ENCODE assay signal across 8 cellular contexts in genomic region chr2:181656450-181657261, GRCh38. TPM values are rescaled to one million over a fixed set of nuclear protein-coding genes. Genes with fewer than 3 reads are reported as not detected.
DNase-seq lines count a peak whose midpoint lies in the region; ATAC-seq, FAIRE-seq and TF ChIP-seq lines count a peak whose summit lies in the region.

TSS of gene CERKL (minus strand) at chr2:181657105. CDS start at chr2:181657006, 99 bp downstream.

- no peak within 1 kb of the TSS for H2BK12ac ChIP-seq in H9 (ENCODE audit: insufficient read length, low read depth, low read length)

- no peaks in the 10 kb centered on the region for H3K79me1 ChIP-seq in H9 (ENCODE audit: insufficient read depth, low read depth, low read length, poor library complexity, severe bottlenecking)

- intact Hi-C loops in pancreas (cut with DNase I): no loop called here

- H3T11ph ChIP-seq in H9 (ENCODE audit: low read length): no peak within 1 kb of the TSS

- no peak within 1 kb of the TSS for H2BK15ac ChIP-seq in H9 (ENCODE audit: low read depth, low read length)

- H2BK20ac ChIP-seq in H9 (ENCODE audit: low read depth, low read length, poor library complexity, severe bottlenecking): no peak within 1 kb of the TSS

- H3K14ac ChIP-seq in H9 (ENCODE audit: insufficient read depth, low read length): no peak within 1 kb of the TSS

- peak within 1 kb of the TSS; percentile 69 for H3K4me3 Mint-ChIP-seq in activated T-cell treated with anti-CD3 and anti-CD28 coated beads, Interleukin-2, amount 50 U/mL, for 4 hours
- peak within 1 kb of the TSS; percentile 71 to 90 for H3K4me3 Mint-ChIP-seq in H9
- peak within 1 kb of the TSS; percentile 86 for H3K4me3 Mint-ChIP-seq in glutamatergic neuron (ENCODE audit: unreplicated experiment)

- peak; percentile 39; the same call in 1 of the 3 replicates for TF ChIP-seq CTCF in H9 (conservative IDR thresholded peaks at IDR 0.05)
- no peak for TF ChIP-seq CTCF in LNCaP clone FGC (IDR thresholded peaks at IDR 0.05; ENCODE audit: control insufficient read depth, extremely low read depth, insufficient read depth)
- no peak for TF ChIP-seq CTCF in glutamatergic neuron (IDR thresholded peaks at IDR 0.05; ENCODE audit: partially characterized antibody, unreplicated experiment)
- TF ChIP-seq CTCF in pancreas (IDR thresholded peaks at IDR 0.05): no peak

- H3K23ac ChIP-seq in H9 (ENCODE audit: insufficient read length, low read depth, low read length): no peak within 1 kb of the TSS

- H3K27me3 Mint-ChIP-seq in activated T-cell treated with anti-CD3 and anti-CD28 coated beads, Interleukin-2, amount 50 U/mL, for 4 hours (ENCODE audit: low read depth): peaks cover 59% of the 10 kb centered on the region
- H3K27me3 Mint-ChIP-seq in H9 (ENCODE audit: low read depth): peaks cover 92% of the 10 kb centered on the region
- H3K27me3 Mint-ChIP-seq in glutamatergic neuron (ENCODE audit: unreplicated experiment): peaks cover 4% of the 10 kb centered on the region

- H4K20me1 ChIP-seq in H9 (ENCODE audit: control insufficient read depth, insufficient read depth, insufficient read length): no peaks in the 10 kb centered on the region

- no peaks in the 10 kb centered on the region for H3K9me3 Mint-ChIP-seq in activated T-cell treated with anti-CD3 and anti-CD28 coated beads, Interleukin-2, amount 50 U/mL, for 4 hours
- H3K9me3 Mint-ChIP-seq in H9: no peaks in the 10 kb centered on the region; a peak in 1 of 5 replicates
- H3K9me3 Mint-ChIP-seq in glutamatergic neuron (ENCODE audit: unreplicated experiment): peaks cover 5% of the 10 kb centered on the region

- no peak within 1 kb of the TSS for H4K91ac ChIP-seq in H9 (ENCODE audit: insufficient read length, low read depth, low read length)

- H3K27me3 ChIP-seq in H9 (ENCODE audit: insufficient read depth, low read length) (peaks cover 35% of the 10 kb centered on the region; the same call in 1 of the 2 replicates), pancreas (peaks cover 0 to 4% (median 0%) of the 10 kb centered on the region in 4 donors)

- no peak within 1 kb of the TSS for H3K18ac ChIP-seq in H9 (ENCODE audit: insufficient read length, low read depth, low read length)

- H3K36me3 ChIP-seq in pancreas: no peaks in the 10 kb centered on the region

- no peak within 1 kb of the TSS for H4K8ac ChIP-seq in H9 (replicated peaks; ENCODE audit: insufficient read length, low read depth, low read length)

- H3K79me2 ChIP-seq in H9 (ENCODE audit: insufficient read depth, low read length): no peaks in the 10 kb centered on the region

- H3K9me3 ChIP-seq in H9 (ENCODE audit: control insufficient read depth, low read depth, low read length) (no peaks in the 10 kb centered on the region), pancreas (no peaks in the 10 kb centered on the region)

- H3K27ac ChIP-seq in H9 (ENCODE audit: insufficient read length, low read depth, low read length) (no peak within 1 kb of the TSS), pancreas (peak within 1 kb of the TSS in 1 of 4 donors; percentile 37)

- no peak within 1 kb of the TSS for H4K5ac ChIP-seq in H9 (ENCODE audit: insufficient read length, low read depth, low read length)

- H3K56ac ChIP-seq in H9 (ENCODE audit: insufficient read length, low read depth, low read length): no peak within 1 kb of the TSS

- H2AK5ac ChIP-seq in H9 (ENCODE audit: insufficient read length, low read length): no peak within 1 kb of the TSS

- no peak for FAIRE-seq in pancreas (lab: Jason Lieb, UNC)

- H2BK5ac ChIP-seq in H9 (ENCODE audit: insufficient read length, low read length): no peak within 1 kb of the TSS

- H3K23me2 ChIP-seq in H9 (ENCODE audit: insufficient read length, low read depth, low read length, poor library complexity, severe bottlenecking): peaks cover 7% of the 10 kb centered on the region

- DNase-seq in activated T-cell treated with anti-CD3 and anti-CD28 coated beads, Interleukin-2, amount 50 U/mL, for 4 hours: no peak
- DNase-seq in activated T-cell treated with anti-CD3 and anti-CD28 coated beads for 4 hours: no peak
- peak; percentile 90 for DNase-seq in H9
- no peak for DNase-seq in LNCaP clone FGC (ENCODE audit: low read depth)
- peak; percentile 62 for DNase-seq in activated CD8-positive, alpha-beta memory T cell treated with anti-CD3 and anti-CD28 coated beads, Interleukin-2, amount 50 U/mL, for 48 hours
- peak; percentile 69 for DNase-seq in glutamatergic neuron
- DNase-seq in pancreas: peak; percentile 42 to 82 (median 56)
- no peak for DNase-seq in SW480 (ENCODE audit: low spot score)

- H3K4me2 ChIP-seq in H9 (ENCODE audit: insufficient read depth, insufficient read length, low read length): peak within 1 kb of the TSS; percentile 96

- H3K4me1 Mint-ChIP-seq in activated T-cell treated with anti-CD3 and anti-CD28 coated beads, Interleukin-2, amount 50 U/mL, for 4 hours (ENCODE audit: low read depth): peaks cover 8% of the 10 kb centered on the region
- H3K4me1 Mint-ChIP-seq in H9 (peaks cover 25 to 31% of the 10 kb centered on the region in 2 experiments), glutamatergic neuron (ENCODE audit: low read depth, unreplicated experiment) (peaks cover 31% of the 10 kb centered on the region)

- no peak within 1 kb of the TSS for H2BK120ac ChIP-seq in H9 (ENCODE audit: low read depth, low read length, poor library complexity, severe bottlenecking)

- no peak within 1 kb of the TSS for H3K9ac ChIP-seq in H9 (ENCODE audit: extremely low read depth, insufficient read length, low read length)

- H3K4ac ChIP-seq in H9 (ENCODE audit: low read depth, low read length): no peak within 1 kb of the TSS

- H3K36me3 Mint-ChIP-seq in activated T-cell treated with anti-CD3 and anti-CD28 coated beads, Interleukin-2, amount 50 U/mL, for 4 hours (ENCODE audit: insufficient read depth): no peaks in the 10 kb centered on the region
- H3K36me3 Mint-ChIP-seq in H9 (ENCODE audit: insufficient read depth in 1 of 3, low read depth in 3 of 3) (no peaks in the 10 kb centered on the region), glutamatergic neuron (ENCODE audit: unreplicated experiment) (peaks cover 4% of the 10 kb centered on the region)

- peak within 1 kb of the TSS; percentile 30; the same call in 1 of the 2 replicates for H3K4me3 ChIP-seq in LNCaP clone FGC (ENCODE audit: low read depth, low read length)
- peak within 1 kb of the TSS; percentile 21 to 64 (median 48) for H3K4me3 ChIP-seq in pancreas

- WGBS in H9 (ENCODE audit: extremely low coverage, insufficient read length, low lambda C conversion rate): no CpG with 5 or more reads among the region's 68 CpGs
- WGBS in pancreas, 2 donors: 6% methylated on average over 48 to 68 of the region's 68 CpGs

- H3K27ac Mint-ChIP-seq in H9 (peak within 1 kb of the TSS in 1 of 3 experiments; percentile 5; a peak in 2 of 7 replicates), glutamatergic neuron (ENCODE audit: unreplicated experiment) (peak within 1 kb of the TSS; percentile 55)

- peak; percentile 73 to 75 for ATAC-seq in activated T-cell treated with anti-CD3 and anti-CD28 coated beads, Interleukin-2, amount 50 U/mL, for 4 hours
- ATAC-seq in pancreas: peak; percentile 88 to 96 (median 90)

- H3K4me1 ChIP-seq in H9 (ENCODE audit: insufficient read depth, low read length) (no peaks in the 10 kb centered on the region), pancreas (peaks cover 0 to 6% (median 0%) of the 10 kb centered on the region in 3 donors)

- H2AFZ ChIP-seq in H9 (ENCODE audit: low read length): no peak within 1 kb of the TSS

RNA-seq across cellular contexts. Expression of gene CERKL, which starts in this region (rescaled TPM):
- under 1 TPM in 1 of 3 donors, not detected in 2; 0.08 TPM for total RNA-seq in activated T-cell treated with anti-CD3 and anti-CD28 coated beads, Interleukin-2, amount 50 U/mL, for 4 hours
- total RNA-seq in H9 (2021): 0.22 TPM in 1 of 2 replicates, not detected in the other
- total RNA-seq in glutamatergic neuron (ENCODE audit: unreplicated experiment): 5.7 TPM
- 1 to 10 TPM in 1 of 6 donors, under 1 TPM in 5; 0.16 to 1.4 (median 0.47) TPM for total RNA-seq in pancreas
- 1 to 10 TPM in 1 of 2 donors, under 1 TPM in 1; 0.65 to 4.6 TPM for polyA plus RNA-seq in pancreas

Comparison
In these comparisons a context has a peak if more than half of its experiments do, and no peak if none do; other contexts are left out.
1. Peak in ATAC-seq in activated T-cell treated with anti-CD3 and anti-CD28 coated beads, Interleukin-2, amount 50 U/mL, for 4 hours; RNA of the gene not detected or under 1 TPM.
2. Peak in DNase-seq and H3K4me2 ChIP-seq in H9; RNA of the gene not detected or under 1 TPM.
3. DNase-seq: peak in activated CD8-positive, alpha-beta memory T cell treated with anti-CD3 and anti-CD28 coated beads, Interleukin-2, amount 50 U/mL, for 48 hours (single experiment), glutamatergic neuron (single experiment) and pancreas (6 of 6); none in activated T-cell treated with anti-CD3 and anti-CD28 coated beads, Interleukin-2, amount 50 U/mL, for 4 hours (single experiment), activated T-cell treated with anti-CD3 and anti-CD28 coated beads for 4 hours (single experiment), LNCaP clone FGC (single experiment) and SW480 (single experiment).
4. Peak in every context shown above with its lines, with median percentiles within 50 percentile points of each other: H3K4me3 Mint-ChIP-seq.